ENCODE assay signal across 1 cellular context in genomic region chr16:30548392-30549255, GRCh38.
TF ChIP-seq lines count a peak whose summit lies in the region.

No MANE protein-coding gene starts in this region.

TF ChIP-seq in K562, 482 proteins besides CTCF, POLR2A, EP300 and RAD21:
- TF ChIP-seq ZNF695 (CRISPR knock-in tag; IDR thresholded peaks at IDR 0.05) (no peak), HMGN3 (IDR thresholded peaks at IDR 0.05; ENCODE audit: borderline replicate concordance, extremely low read depth, insufficient read length, low read depth, low read length) (no peak), MGA (IDR thresholded peaks at IDR 0.05) (no peak), TEAD4 (IDR thresholded peaks at IDR 0.05; ENCODE audit: low read length) (peak; percentile 60), TEAD4 (CRISPR knock-in tag; IDR thresholded peaks at IDR 0.05; ENCODE audit: borderline replicate concordance) (no peak), ZNF592 (IDR thresholded peaks at IDR 0.05) (no peak), ZNF395 (CRISPR knock-in tag; IDR thresholded peaks at IDR 0.05) (0 out of 2 replicates have a peak, but pooled peaks have one; percentile 18), PHF21A (IDR thresholded peaks at IDR 0.05; ENCODE audit: borderline replicate concordance, low read depth) (no peak), SNIP1 (IDR thresholded peaks at IDR 0.05; ENCODE audit: low read depth) (no peak), BACH1 (tag; IDR thresholded peaks at IDR 0.05) (no peak), TAL1 (IDR thresholded peaks at IDR 0.05) (peak; percentile 69), CBFA2T3 (IDR thresholded peaks at IDR 0.05) (peak; percentile 77), NCOR1 (IDR thresholded peaks at IDR 0.05) (peak; percentile 39; the same call in 1 of the 2 replicates), SPI1 (IDR thresholded peaks at IDR 0.05; ENCODE audit: borderline replicate concordance, low read depth, low read length) (no peak), ZNF639 (CRISPR knock-in tag; conservative IDR thresholded peaks at IDR 0.05 in 1 of 2, IDR thresholded peaks at IDR 0.05 in 1 of 2) (no peak), MEIS2 (IDR thresholded peaks at IDR 0.05; ENCODE audit: partially characterized antibody) (no peak), TCF3 (CRISPR knock-in tag; IDR thresholded peaks at IDR 0.05) (peak; percentile 41), CBFA2T2 (conservative IDR thresholded peaks at IDR 0.05) (peak; percentile 70), MTA2 (IDR thresholded peaks at IDR 0.05; ENCODE audit: low read depth) (peak; percentile 42), ZNF239 (CRISPR knock-in tag; IDR thresholded peaks at IDR 0.05) (no peak)
- TF ChIP-seq, protein P1, sequence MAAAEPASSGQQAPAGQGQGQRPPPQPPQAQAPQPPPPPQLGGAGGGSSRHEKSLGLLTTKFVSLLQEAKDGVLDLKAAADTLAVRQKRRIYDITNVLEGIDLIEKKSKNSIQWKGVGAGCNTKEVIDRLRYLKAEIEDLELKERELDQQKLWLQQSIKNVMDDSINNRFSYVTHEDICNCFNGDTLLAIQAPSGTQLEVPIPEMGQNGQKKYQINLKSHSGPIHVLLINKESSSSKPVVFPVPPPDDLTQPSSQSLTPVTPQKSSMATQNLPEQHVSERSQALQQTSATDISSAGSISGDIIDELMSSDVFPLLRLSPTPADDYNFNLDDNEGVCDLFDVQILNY (CRISPR knock-in tag; IDR thresholded peaks at IDR 0.05) = no peak
